In genomic region chr6:37311666-37312473, GRCh38 we compare ENCODE assay signal across 16 cellular contexts. TPM values are rescaled to one million over a fixed set of nuclear protein-coding genes. Genes with fewer than 3 reads are reported as not detected.
A peak's percentile ranks its signal among the peaks of the same experiment; 100 is the strongest.
DNase-seq lines count a peak whose midpoint lies in the region; ATAC-seq and TF ChIP-seq lines count a peak whose summit lies in the region.
"Had no signal": no experiment of that assay in that cellular context is flagged by ENCODE, and none has a peak within 500 bp of the region (broad histone marks: within the 10 kb centered on the region; RNA-seq: fewer than 3 reads in every experiment).

No MANE protein-coding gene starts in this region.

- H3K9me3 Mint-ChIP-seq in activated naive CD8-positive, alpha-beta T cell treated with anti-CD3 and anti-CD28 coated beads, Interleukin-2, amount 10 ng/mL, durations not matched to agents 7 days and 5 days: no peaks in the 10 kb centered on the region
- H3K9me3 Mint-ChIP-seq: activated naive CD4-positive, alpha-beta T cell treated with anti-CD3 and anti-CD28 coated beads, Interleukin-2, amount 10 ng/mL, durations not matched to agents 7 days and 5 days; stimulated activated memory B cell treated with anti-CD40 and anti-IgM and Interleukin-4, amounts not matched to agents 10 μg/mL and 1 μg/mL and 100 μg/mL, for 72 hours had no signal

- H3K9me3 ChIP-seq in AG04450 (ENCODE audit: control insufficient read depth, insufficient read depth, low read length): no peaks in the 10 kb centered on the region
- H3K9me3 ChIP-seq: BE2C, gastrocnemius medialis had no signal

- ATAC-seq in activated naive CD8-positive, alpha-beta T cell treated with anti-CD3 and anti-CD28 coated beads, Interleukin-2, amount 10 ng/mL, durations not matched to agents 7 days and 5 days (ENCODE audit: low read depth): no peak
- no peak for ATAC-seq in GM18907 (IDR thresholded peaks at IDR 0.05; ENCODE audit: unreplicated experiment)
- ATAC-seq: gastrocnemius medialis; HCT116; stimulated activated memory B cell treated with anti-CD40 and anti-IgM and Interleukin-4, amounts not matched to agents 10 μg/mL and 1 μg/mL and 100 μg/mL, for 72 hours had no signal

- H3K27me3 ChIP-seq in AG04450 (ENCODE audit: control insufficient read depth, insufficient read depth, low read length): no peaks in the 10 kb centered on the region
- H3K27me3 ChIP-seq: BE2C, gastrocnemius medialis had no signal

- H3K4me3 ChIP-seq in AG04450 (ENCODE audit: low read depth, low read length): no peak overlapping the region
- H3K4me3 ChIP-seq: gastrocnemius medialis had no signal

- peaks cover 18% of the 10 kb centered on the region for H3K36me3 Mint-ChIP-seq in activated naive CD8-positive, alpha-beta T cell treated with anti-CD3 and anti-CD28 coated beads, Interleukin-2, amount 10 ng/mL, durations not matched to agents 7 days and 5 days

- TF ChIP-seq CTCF in AG04450 (IDR thresholded peaks at IDR 0.05; ENCODE audit: low read depth, low read length): no peak

- no peaks in the 10 kb centered on the region for H3K27me3 Mint-ChIP-seq in activated naive CD8-positive, alpha-beta T cell treated with anti-CD3 and anti-CD28 coated beads, Interleukin-2, amount 10 ng/mL, durations not matched to agents 7 days and 5 days
- H3K27me3 Mint-ChIP-seq: activated naive CD4-positive, alpha-beta T cell treated with anti-CD3 and anti-CD28 coated beads, Interleukin-2, amount 10 ng/mL, durations not matched to agents 7 days and 5 days; stimulated activated memory B cell treated with anti-CD40 and anti-IgM and Interleukin-4, amounts not matched to agents 10 μg/mL and 1 μg/mL and 100 μg/mL, for 72 hours had no signal

- peaks cover 18% of the 10 kb centered on the region for H3K4me1 Mint-ChIP-seq in activated naive CD8-positive, alpha-beta T cell treated with anti-CD3 and anti-CD28 coated beads, Interleukin-2, amount 10 ng/mL, durations not matched to agents 7 days and 5 days

- no peak overlapping the region for H3K4me3 Mint-ChIP-seq in activated naive CD8-positive, alpha-beta T cell treated with anti-CD3 and anti-CD28 coated beads, Interleukin-2, amount 10 ng/mL, durations not matched to agents 7 days and 5 days
- H3K4me3 Mint-ChIP-seq: activated naive CD4-positive, alpha-beta T cell treated with anti-CD3 and anti-CD28 coated beads, Interleukin-2, amount 10 ng/mL, durations not matched to agents 7 days and 5 days; stimulated activated memory B cell treated with anti-CD40 and anti-IgM and Interleukin-4, amounts not matched to agents 10 μg/mL and 1 μg/mL and 100 μg/mL, for 72 hours had no signal

- DNase-seq in AG04450 (ENCODE audit: low read depth, low spot score): no peak
- peak; percentile 52 for DNase-seq in HCEC 1CT
- no peak for DNase-seq in activated naive CD8-positive, alpha-beta T cell treated with anti-CD3 and anti-CD28 coated beads, Interleukin-2, amount 10 ng/mL, durations not matched to agents 7 days and 5 days
- DNase-seq in globus pallidus (ENCODE audit: low spot score): peak; percentile 52
- no peak for DNase-seq in NCI-H2107 (lab: John Stamatoyannopoulos, UW)
- no peak for DNase-seq in Kasumi-1 (lab: John Stamatoyannopoulos, UW)
- no peak for DNase-seq in DMS79 (lab: John Stamatoyannopoulos, UW)
- DNase-seq: activated naive CD4-positive, alpha-beta T cell treated with anti-CD3 and anti-CD28 coated beads, Interleukin-2, amount 10 ng/mL, durations not matched to agents 7 days and 5 days; BE2C; gastrocnemius medialis; NCI-H1092 treated with DMSO at 0.1 percent for 48 hours; NCI-H446 treated with DMSO at 0.1 percent for 48 hours; stimulated activated CD4-positive, alpha-beta T cell treated with anti-CD3 and anti-CD28 coated beads, Interleukin-4, amount 100 ng/mL, for 1 hour had no signal

- POLR2A ChIA-PET in AG04450 (lab: Yijun Ruan, JAX): interaction anchor here (0.6 kb wide), 1 partner anchor 21 kb away, joined by 3 read pairs; no protein-coding TSS in a partner anchor
- POLR2A ChIA-PET in activated naive CD8-positive, alpha-beta T cell treated with anti-CD3 and anti-CD28 coated beads, Interleukin-2, amount 10 ng/mL, durations not matched to agents 7 days and 5 days (lab: Charles Lee): interaction anchor here (1.0 kb wide), 1 partner anchor 91 kb away, joined by 3 read pairs; no protein-coding TSS in a partner anchor

- peak overlapping the region; percentile 42 for H3K27ac Mint-ChIP-seq in activated naive CD8-positive, alpha-beta T cell treated with anti-CD3 and anti-CD28 coated beads, Interleukin-2, amount 10 ng/mL, durations not matched to agents 7 days and 5 days
- H3K27ac Mint-ChIP-seq: stimulated activated memory B cell treated with anti-CD40 and anti-IgM and Interleukin-4, amounts not matched to agents 10 μg/mL and 1 μg/mL and 100 μg/mL, for 72 hours had no signal

- CTCF ChIA-PET in AG04450 (lab: Charles Lee): interaction anchor here (1.4 kb wide), 1 partner anchor 13 kb away, joined by 13 read pairs; no protein-coding TSS in a partner anchor

- peak overlapping the region; percentile 75 for H3K27ac ChIP-seq in AG04450 (ENCODE audit: low read depth, low read length)
- H3K27ac ChIP-seq: gastrocnemius medialis had no signal

RNA-seq across cellular contexts. Expression of gene RNF8, which starts 41.9 kb away (rescaled TPM):
- polyA plus RNA-seq in AG04450 (2011; rRNA removed): 20.1 and 26.3 TPM in 2 replicates
- polyA minus RNA-seq in AG04450 (2011; rRNA and poly(A)+ RNA removed): 10.2 and 11.7 TPM in 2 replicates
- total RNA-seq in activated naive CD8-positive, alpha-beta T cell treated with anti-CD3 and anti-CD28 coated beads, Interleukin-2, amount 10 ng/mL, durations not matched to agents 7 days and 5 days: 10 to 100 TPM; 22.0 to 24.8 TPM

RNA-seq across cellular contexts. Expression of gene TMEM217, which starts 53.9 kb away (rescaled TPM):
- polyA plus RNA-seq in AG04450 (2011; rRNA removed): 7.7 and 7.8 TPM in 2 replicates
- 4.0 and 7.6 TPM in 2 replicates for polyA minus RNA-seq in AG04450 (2011; rRNA and poly(A)+ RNA removed)
- total RNA-seq in activated naive CD8-positive, alpha-beta T cell treated with anti-CD3 and anti-CD28 coated beads, Interleukin-2, amount 10 ng/mL, durations not matched to agents 7 days and 5 days: 1 to 10 TPM; 1.4 to 2.0 TPM

RNA-seq across cellular contexts. Expression of gene TBC1D22B, which starts 54.3 kb away (rescaled TPM):
- 9.7 and 9.8 TPM in 2 replicates for polyA plus RNA-seq in AG04450 (2011; rRNA removed)
- polyA minus RNA-seq in AG04450 (2011; rRNA and poly(A)+ RNA removed): 7.5 and 8.7 TPM in 2 replicates
- 10 to 100 TPM; 13.8 to 14.7 TPM for total RNA-seq in activated naive CD8-positive, alpha-beta T cell treated with anti-CD3 and anti-CD28 coated beads, Interleukin-2, amount 10 ng/mL, durations not matched to agents 7 days and 5 days

Comparison
In these comparisons a context has a peak if more than half of its experiments do, and no peak if none do; other contexts are left out.
1. DNase-seq: peak in HCEC 1CT (single experiment) and globus pallidus (single experiment); none in AG04450 (single experiment), activated naive CD8-positive, alpha-beta T cell treated with anti-CD3 and anti-CD28 coated beads, Interleukin-2, amount 10 ng/mL, durations not matched to agents 7 days and 5 days (single experiment), NCI-H2107 (single experiment), Kasumi-1 (0 of 2) and DMS79 (single experiment).